ENCODE assay signal across 16 cellular contexts in genomic region chr6:106613590-106613989, GRCh38.
"Had no signal": no experiment of that assay in that cellular context is flagged by ENCODE, and none has a peak within 500 bp of the region (broad histone marks: within the 10 kb centered on the region; RNA-seq: fewer than 3 reads in every experiment).

No MANE protein-coding gene starts in this region.

- ATAC-seq: gastrocnemius medialis; lower lobe of right lung; naive thymus-derived CD8-positive, alpha-beta T cell had no signal

- H3K4me1 Mint-ChIP-seq: activated naive CD4-positive, alpha-beta T cell treated with anti-CD3 and anti-CD28 coated beads, Interleukin-2, amount 50 U/mL, for 24 hours; brain; central memory CD8-positive, alpha-beta T cell; immature natural killer cell had no signal

- H3K27me3 Mint-ChIP-seq: activated CD4-positive, alpha-beta T cell treated with anti-CD3 and anti-CD28 coated beads, Interleukin-2, amount 10 ng/mL, durations not matched to agents 24 days and 14 days; activated naive CD4-positive, alpha-beta T cell treated with anti-CD3 and anti-CD28 coated beads, Interleukin-2, amount 50 U/mL, for 24 hours; brain; central memory CD8-positive, alpha-beta T cell; naive thymus-derived CD8-positive, alpha-beta T cell had no signal

- DNase-seq: activated CD4-positive, alpha-beta T cell treated with anti-CD3 and anti-CD28 coated beads, Interleukin-2, amount 10 ng/mL, durations not matched to agents 24 days and 14 days; amygdala; effector memory CD4-positive, alpha-beta T cell; gastrocnemius medialis; immature natural killer cell; lower lobe of right lung; naive thymus-derived CD8-positive, alpha-beta T cell; posterior cingulate gyrus; small intestine; T-helper 1 cell; trophoblast cell had no signal

- H3K27ac Mint-ChIP-seq: brain, immature natural killer cell had no signal

- H3K27me3 ChIP-seq: gastrocnemius medialis, neutrophil had no signal

- H3K4me1 ChIP-seq: lower lobe of right lung had no signal

- H3K27ac ChIP-seq: epithelial cell of prostate, gastrocnemius medialis, lower lobe of right lung, neutrophil had no signal

- H3K9me3 ChIP-seq: gastrocnemius medialis, lower lobe of right lung, neutrophil had no signal

- H3K4me3 Mint-ChIP-seq: activated CD4-positive, alpha-beta T cell treated with anti-CD3 and anti-CD28 coated beads, Interleukin-2, amount 10 ng/mL, durations not matched to agents 24 days and 14 days; activated naive CD4-positive, alpha-beta T cell treated with anti-CD3 and anti-CD28 coated beads, Interleukin-2, amount 50 U/mL, for 24 hours; brain; central memory CD8-positive, alpha-beta T cell; immature natural killer cell had no signal

- H3K4me3 ChIP-seq: gastrocnemius medialis, lower lobe of right lung had no signal

- H3K36me3 ChIP-seq: gastrocnemius medialis, neutrophil had no signal
